ENCODE assay signal across 20 cellular contexts in the genomic region with DNA sequence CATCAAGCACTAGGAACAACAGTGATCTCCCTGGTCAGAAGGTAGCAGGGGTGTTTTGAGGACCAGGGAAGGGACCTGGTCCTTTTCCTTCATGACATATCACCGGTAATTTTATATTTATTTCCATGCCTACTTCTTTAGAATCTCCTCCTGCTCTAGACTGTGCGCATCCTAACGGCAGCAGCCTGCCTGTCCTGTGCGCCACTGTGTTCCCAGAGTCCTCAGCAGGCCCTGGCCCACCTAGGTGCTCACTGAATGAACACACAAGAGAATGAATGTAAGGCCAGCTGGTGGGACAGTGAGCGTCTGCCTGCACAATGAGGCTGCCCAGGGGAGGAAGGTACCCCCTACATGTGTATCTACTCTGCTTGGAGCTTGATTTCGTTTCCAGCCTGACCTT.
"Had no signal": no experiment of that assay in that cellular context is flagged by ENCODE, and none has a peak within 500 bp of the region (broad histone marks: within the 10 kb centered on the region; RNA-seq: fewer than 3 reads in every experiment).

No MANE protein-coding gene starts in this region.

- H3K36me3 ChIP-seq: esophagus squamous epithelium, gastroesophageal sphincter, prostate gland, right lobe of liver, stomach, thoracic aorta had no signal

- H3K36me3 Mint-ChIP-seq: naive thymus-derived CD4-positive, alpha-beta T cell had no signal

- H3K27me3 Mint-ChIP-seq: naive thymus-derived CD4-positive, alpha-beta T cell had no signal

- H3K27ac Mint-ChIP-seq: naive thymus-derived CD4-positive, alpha-beta T cell; nephron progenitor cell had no signal

- H3K9me3 Mint-ChIP-seq: naive thymus-derived CD4-positive, alpha-beta T cell; nephron progenitor cell had no signal

- H3K4me3 Mint-ChIP-seq: naive thymus-derived CD4-positive, alpha-beta T cell; nephron progenitor cell had no signal

- H3K9ac ChIP-seq: parathyroid adenoma had no signal

- H3K27me3 ChIP-seq: esophagus squamous epithelium, right lobe of liver, stomach had no signal

- H3K4me3 ChIP-seq: esophagus squamous epithelium, gastroesophageal sphincter, prostate gland, right lobe of liver, stomach, thoracic aorta had no signal

- H3K4me1 ChIP-seq: esophagus squamous epithelium, parathyroid adenoma, prostate gland had no signal

- DNase-seq: esophagus squamous epithelium; foreskin fibroblast; glutamatergic neuron; islet precursor cell; mammary epithelial cell; naive thymus-derived CD4-positive, alpha-beta T cell; nephron progenitor cell; retina; right lobe of liver; stimulated activated CD4-positive, alpha-beta T cell treated with anti-CD3 and anti-CD28 coated beads, Interleukin-15, amount 100 ng/mL, for 24 hours; stimulated activated CD4-positive, alpha-beta T cell treated with anti-CD3 and anti-CD28 coated beads, Interleukin-1b, Interleukin-23, amount 100 ng/mL, for 48 hours; stimulated activated CD4-positive, alpha-beta T cell treated with anti-CD3 and anti-CD28 coated beads, Interleukin-4, amount 100 ng/mL, for 24 hours; stimulated activated naive CD4-positive, alpha-beta T cell; stomach; substantia nigra; trophoblast cell had no signal

- H3K79me2 ChIP-seq: parathyroid adenoma had no signal

- H2AFZ ChIP-seq: parathyroid adenoma had no signal

- H3K27ac ChIP-seq: esophagus squamous epithelium, gastroesophageal sphincter, parathyroid adenoma, prostate gland, right lobe of liver, thoracic aorta had no signal

- H3K9me3 ChIP-seq: esophagus squamous epithelium, gastroesophageal sphincter, prostate gland, right lobe of liver, stomach, thoracic aorta had no signal
